ENCODE assay signal across 18 cellular contexts in genomic region chr2:33777791-33778190, GRCh38.
DNase-seq lines count a peak whose midpoint lies in the region; FAIRE-seq and TF ChIP-seq lines count a peak whose summit lies in the region.
"Had no signal": no experiment of that assay in that cellular context is flagged by ENCODE, and none has a peak within 500 bp of the region (broad histone marks: within the 10 kb centered on the region; RNA-seq: fewer than 3 reads in every experiment).

No MANE protein-coding gene starts in this region.

- no peak overlapping the region for H4K8ac ChIP-seq in neuronal stem cell (ENCODE audit: low read depth, low read length)

- FAIRE-seq in H54 (lab: Jason Lieb, UNC) = no peak
- FAIRE-seq: A549, D721Med, GM12878, GM18507, H1 had no signal

- no peak overlapping the region for H2AFZ ChIP-seq in neuronal stem cell (ENCODE audit: low read length)

- DNase-seq in EL (peak; percentile 42), M059J (ENCODE audit: low read depth) (peak; percentile 35), fibroblast of mammary gland (ENCODE audit: low read depth) (peak; percentile 43), stromal cell of bone marrow (ENCODE audit: low read depth) (peak; percentile 66), neuronal stem cell (ENCODE audit: low spot score) (no peak), GM20000 (ENCODE audit: low spot score) (no peak), H54 (ENCODE audit: insufficient read length, low spot score) (no peak)
- DNase-seq: CD8-positive, alpha-beta T cell; COR-L47; DMS153; DMS79 treated with DMSO at 0.1 percent for 48 hours; HCEC 1CT; HFFc6 had no signal

- no peak overlapping the region for H3K18ac ChIP-seq in neuronal stem cell (ENCODE audit: low read length)

- no peak overlapping the region for H2BK120ac ChIP-seq in neuronal stem cell (ENCODE audit: low read depth, low read length)

- no peaks in the 10 kb centered on the region for H3K9me3 ChIP-seq in neuronal stem cell (replicated peaks in 1 of 2; ENCODE audit: control insufficient read depth in 2 of 2, insufficient read depth in 1 of 2, low read depth in 1 of 2, low read length in 2 of 2)
- H3K9me3 ChIP-seq: A549 had no signal

- no CpG with 5 or more reads among the region's 3 CpGs for WGBS in neuronal stem cell (ENCODE audit: extremely low coverage in 2 of 2, insufficient read length in 2 of 2, insufficient replicate concordance in 1 of 2), 2 donors

- no peak overlapping the region for H3K23ac ChIP-seq in neuronal stem cell (ENCODE audit: low read depth, low read length, poor library complexity)

- no peak overlapping the region for H4K91ac ChIP-seq in neuronal stem cell (ENCODE audit: low read depth, low read length, poor library complexity)

- H3K4me3 ChIP-seq in fibroblast of mammary gland (ENCODE audit: control insufficient read depth, low read depth, low read length) (no peak overlapping the region), neuronal stem cell (ENCODE audit: low read length in 2 of 2) (no peak overlapping the region)
- H3K4me3 ChIP-seq: A549, GM12878 had no signal

- no peak overlapping the region for H3K27ac ChIP-seq in neuronal stem cell (replicated peaks; ENCODE audit: low read length)
- H3K27ac ChIP-seq: A549 had no signal

- H3K14ac ChIP-seq in neuronal stem cell (ENCODE audit: low read length) = no peak overlapping the region

- H2AK5ac ChIP-seq in neuronal stem cell (ENCODE audit: low read depth, low read length) = no peak overlapping the region

- no peak for TF ChIP-seq POLR2A in H54 (IDR thresholded peaks at IDR 0.05; ENCODE audit: low read depth, low read length)

- no peak overlapping the region for H2BK12ac ChIP-seq in neuronal stem cell (ENCODE audit: low read length)

- H2BK15ac ChIP-seq in neuronal stem cell (ENCODE audit: low read length) = no peak overlapping the region

- H3K9ac ChIP-seq in neuronal stem cell (ENCODE audit: low read depth, low read length, poor library complexity) = no peak overlapping the region

- no peak overlapping the region for H3K4ac ChIP-seq in neuronal stem cell (ENCODE audit: low read length)

- H3K36me3 ChIP-seq in neuronal stem cell (replicated peaks in 1 of 2; ENCODE audit: control insufficient read depth in 2 of 2, insufficient read depth in 2 of 2, low read length in 2 of 2) = no peaks in the 10 kb centered on the region

- no peak overlapping the region for H2BK5ac ChIP-seq in neuronal stem cell (ENCODE audit: low read length)

- H3K4me1 ChIP-seq in neuronal stem cell (ENCODE audit: control insufficient read depth in 2 of 2, insufficient read depth in 1 of 2, low read depth in 1 of 2, low read length in 2 of 2) = no peaks in the 10 kb centered on the region
- H3K4me1 ChIP-seq: A549 had no signal

- TF ChIP-seq CTCF in fibroblast of mammary gland (conservative IDR thresholded peaks at IDR 0.05; ENCODE audit: control insufficient read depth, insufficient read depth, low read depth, low read length) = no peak
- no peak for TF ChIP-seq CTCF in GM20000 (IDR thresholded peaks at IDR 0.05; ENCODE audit: extremely low read depth, missing control alignments)

- H3K79me1 ChIP-seq in neuronal stem cell (ENCODE audit: low read depth, low read length) = no peaks in the 10 kb centered on the region

- H3K27me3 ChIP-seq in neuronal stem cell (ENCODE audit: control insufficient read depth in 3 of 3, insufficient read depth in 3 of 3, low read depth in 1 of 3, low read length in 3 of 3) = no peaks in the 10 kb centered on the region

- H3K4me2 ChIP-seq in neuronal stem cell (ENCODE audit: insufficient read depth, low read length, poor library complexity, severe bottlenecking) = no peak overlapping the region
- H3K4me2 ChIP-seq: A549 had no signal

Comparison
In these comparisons a context has a peak if more than half of its experiments do, and no peak if none do; other contexts are left out.
1. DNase-seq: peak in EL (single experiment), M059J (single experiment), fibroblast of mammary gland (single experiment) and stromal cell of bone marrow (single experiment); none in neuronal stem cell (single experiment), GM20000 (single experiment) and H54 (single experiment).